22 cellular contexts compared by ENCODE assay signal in genomic region chr10:126914561-126914960, GRCh38. TPM values are rescaled to one million over a fixed set of nuclear protein-coding genes. Genes with fewer than 3 reads are reported as not detected.
DNase-seq lines count a peak whose midpoint lies in the region; ATAC-seq, FAIRE-seq and TF ChIP-seq lines count a peak whose summit lies in the region.
"Had no signal": no experiment of that assay in that cellular context is flagged by ENCODE, and none has a peak within 500 bp of the region (broad histone marks: within the 10 kb centered on the region; RNA-seq: fewer than 3 reads in every experiment).

No MANE protein-coding gene starts in this region.

- H2AFZ ChIP-seq in HepG2 (ENCODE audit: low read length) (no peak overlapping the region), HCT116 (ENCODE audit: low read depth, low read length, poor library complexity, severe bottlenecking) (no peak overlapping the region)

- CTCF ChIA-PET in HepG2 (lab: Yijun Ruan, JAX; ENCODE audit: low intra/inter-chr PET ratio, low total read pairs) (no interaction called here), HCT116 (lab: Charles Lee) (no interaction called here)

- 100% methylated on average over 1 of the region's 1 CpG for WGBS in HepG2 (ENCODE audit: low lambda C conversion rate)
- 100% methylated on average over 1 of the region's 1 CpG for WGBS in right lobe of liver (ENCODE audit: insufficient coverage, low coverage, low lambda C conversion rate, missing lambda C conversion rate)

- BruUV-seq in HepG2 (replicated peaks; lab: Mats Ljungman, UMichigan) (no TSS peak), HCT116 (replicated peaks; lab: Mats Ljungman, UMichigan) (no TSS peak)

- no peak for ATAC-seq in HepG2
- ATAC-seq in right lobe of liver, result no peak
- ATAC-seq in HCT116, result no peak
- no peak for ATAC-seq in HG02763 (IDR thresholded peaks at IDR 0.05; ENCODE audit: unreplicated experiment)
- ATAC-seq: A549 had no signal

- no peaks in the 10 kb centered on the region for H3K27me3 ChIP-seq in HepG2 (ENCODE audit: control insufficient read depth in 1 of 2, insufficient read depth in 2 of 2, low read length in 2 of 2)
- no peaks in the 10 kb centered on the region for H3K27me3 ChIP-seq in right lobe of liver
- no peaks in the 10 kb centered on the region for H3K27me3 ChIP-seq in HCT116 (ENCODE audit: insufficient read depth, low read length)
- no peaks in the 10 kb centered on the region for H3K27me3 ChIP-seq in brain microvascular endothelial cell (replicated peaks)

- H3K9me2 ChIP-seq in HCT116 (ENCODE audit: insufficient read depth), result no peaks in the 10 kb centered on the region

- H3K9ac ChIP-seq in HepG2 (ENCODE audit: insufficient read depth, low read depth, low read length), result no peak overlapping the region
- no peak overlapping the region for H3K9ac ChIP-seq in HCT116 (ENCODE audit: low read length)

- in situ Hi-C loops in HepG2 (cut with HindIII; ENCODE audit: extremely low pct_ligation_motif_present, low pct_unique_long_range_greater_than_20kb), result no loop called here
- in situ Hi-C loops in brain microvascular endothelial cell (cut with HindIII; ENCODE audit: low pct_ligation_motif_present, low sequenced_read_pairs), result no loop called here

- POLR2A ChIA-PET in HepG2 (lab: Yijun Ruan, JAX), result no interaction called here
- POLR2A ChIA-PET in HCT116 (lab: Charles Lee), result no interaction called here

- H3K9me3 ChIP-seq in HepG2 (ENCODE audit: low read length) (no peaks in the 10 kb centered on the region), right lobe of liver (no peaks in the 10 kb centered on the region), HCT116 (ENCODE audit: control insufficient read depth in 1 of 2, insufficient read depth in 1 of 2, low read depth in 1 of 2, low read length in 2 of 2) (peaks cover 0 to 5% of the 10 kb centered on the region in 2 experiments; a peak in 1 of 4 replicates)
- H3K9me3 ChIP-seq: A549 had no signal

- intact Hi-C loops in HepG2 (cut with micrococcal nuclease; ENCODE audit: unreplicated experiment), result no loop called here
- intact Hi-C loops in right lobe of liver (cut with DNase I), result no loop called here
- intact Hi-C loops in HCT116 (cut with micrococcal nuclease), result no loop called here

- no peak for DNase-seq in HepG2 (ENCODE audit: low spot score)
- no peak for DNase-seq in right lobe of liver
- no peak for DNase-seq in HCT116 (ENCODE audit: low read depth, low spot score)
- no peak for DNase-seq in brain microvascular endothelial cell
- no peak for DNase-seq in nucleus accumbens (lab: John Stamatoyannopoulos, UW)
- no peak for DNase-seq in NCI-H1694 (lab: John Stamatoyannopoulos, UW)
- DNase-seq: 8988T; ACHN; C1 segment of cervical spinal cord; Calu3; CD4-positive, alpha-beta memory T cell; COR-L47; DMS53; DMS79 treated with DMSO at 0.1 percent for 48 hours; GF-D8; GOT3; HCEC 1CT had no signal

- no peak for FAIRE-seq in HepG2 (lab: Jason Lieb, UNC)
- FAIRE-seq: A549, GM12891, GM18507, H54 had no signal

- RAD21 ChIA-PET in HCT116 (lab: Charles Lee; ENCODE audit: low non-redundant PET in 1 of 2, low total read pairs in 2 of 2, uncharacterized antibody in 2 of 2, unreplicated experiment in 2 of 2), result no interaction called here

- H3K27ac ChIP-seq in HepG2 (ENCODE audit: extremely low read length, insufficient read depth, low read length) (no peak overlapping the region), right lobe of liver (no peak overlapping the region), HCT116 (ENCODE audit: low read depth, low read length) (no peak overlapping the region), brain microvascular endothelial cell (no peak overlapping the region)
- H3K27ac ChIP-seq: A549 had no signal

- no peak for TF ChIP-seq RAD21 in HepG2 (CRISPR knock-in tag; IDR thresholded peaks at IDR 0.05)
- TF ChIP-seq RAD21 in HCT116 (IDR thresholded peaks at IDR 0.05; ENCODE audit: low read depth), result no peak

- H3K4me1 ChIP-seq in HepG2 (ENCODE audit: insufficient read depth, low read length), result peaks cover 15% of the 10 kb centered on the region
- H3K4me1 ChIP-seq in right lobe of liver, result peaks cover 0 to 24% (median 6%) of the 10 kb centered on the region in 4 donors
- H3K4me1 ChIP-seq in HCT116 (ENCODE audit: control insufficient read depth in 1 of 2, insufficient read depth in 2 of 2, low read length in 2 of 2), result no peaks in the 10 kb centered on the region
- H3K4me1 ChIP-seq: A549 had no signal

- no peaks in the 10 kb centered on the region for H3K36me3 ChIP-seq in HepG2 (replicated peaks in 1 of 2; ENCODE audit: control insufficient read depth in 1 of 2, insufficient read depth in 2 of 2, low read length in 2 of 2)
- H3K36me3 ChIP-seq in right lobe of liver, result no peaks in the 10 kb centered on the region
- no peaks in the 10 kb centered on the region for H3K36me3 ChIP-seq in HCT116 (ENCODE audit: control insufficient read depth in 1 of 2, insufficient read depth in 2 of 2, low read length in 2 of 2)
- H3K36me3 ChIP-seq in brain microvascular endothelial cell (replicated peaks), result no peaks in the 10 kb centered on the region

- TF ChIP-seq POLR2A in HepG2 (IDR thresholded peaks at IDR 0.05; ENCODE audit: insufficient read depth in 1 of 2, low read depth in 2 of 2, low read length in 2 of 2) (no peak), right lobe of liver (IDR thresholded peaks at IDR 0.05) (no peak), HCT116 (IDR thresholded peaks at IDR 0.05; ENCODE audit: borderline replicate concordance, extremely low read depth, insufficient read depth, insufficient read length) (no peak)

- H3K4me2 ChIP-seq in HepG2 (ENCODE audit: low read depth, low read length), result no peak overlapping the region
- no peak overlapping the region for H3K4me2 ChIP-seq in HCT116 (ENCODE audit: low read length)
- H3K4me2 ChIP-seq: A549 had no signal

- H4K20me1 ChIP-seq in HepG2 (ENCODE audit: insufficient read depth, low read length) (peaks cover 4% of the 10 kb centered on the region; the same call in 1 of the 2 replicates), HCT116 (ENCODE audit: insufficient read depth) (no peaks in the 10 kb centered on the region)

- TF ChIP-seq EP300 in HepG2 (IDR thresholded peaks at IDR 0.05; ENCODE audit: low read depth in 2 of 2, low read length in 2 of 2), result no peak
- TF ChIP-seq EP300 in HepG2 (CRISPR knock-in tag; IDR thresholded peaks at IDR 0.05; ENCODE audit: borderline replicate concordance), result no peak

- no peak for TF ChIP-seq CTCF in HepG2 (CRISPR knock-in tag; IDR thresholded peaks at IDR 0.05)
- no peak for TF ChIP-seq CTCF in right lobe of liver (IDR thresholded peaks at IDR 0.05)
- no peak for TF ChIP-seq CTCF in HCT116 (IDR thresholded peaks at IDR 0.05 in 2 of 3, conservative IDR thresholded peaks at IDR 0.05 in 1 of 3; ENCODE audit: borderline replicate concordance in 1 of 3, insufficient read depth in 1 of 3, low read depth in 2 of 3, low read length in 2 of 3)
- peak; percentile 5 for TF ChIP-seq CTCF in brain microvascular endothelial cell (IDR thresholded peaks at IDR 0.05; ENCODE audit: low read depth, low read length, missing control alignments)

- H3K4me3 ChIP-seq in HepG2 (replicated peaks in 1 of 3; ENCODE audit: insufficient read depth in 1 of 3, low read depth in 2 of 3, low read length in 3 of 3), result no peak overlapping the region
- no peak overlapping the region for H3K4me3 ChIP-seq in right lobe of liver
- H3K4me3 ChIP-seq in HCT116 (replicated peaks in 1 of 2; ENCODE audit: low read depth in 1 of 2, low read length in 2 of 2), result no peak overlapping the region
- H3K4me3 ChIP-seq in brain microvascular endothelial cell (ENCODE audit: low read depth, low read length), result no peak overlapping the region
- H3K4me3 ChIP-seq: A549 had no signal

- peaks cover 76% of the 10 kb centered on the region for H3K79me2 ChIP-seq in HepG2 (ENCODE audit: insufficient read depth, low read length)
- peaks cover 95% of the 10 kb centered on the region for H3K79me2 ChIP-seq in HCT116 (ENCODE audit: insufficient read depth, low read length)

TF ChIP-seq in HepG2, 621 proteins besides CTCF, POLR2A, EP300 and RAD21 (continues in another document):
- TF ChIP-seq RBAK (CRISPR knock-in tag; IDR thresholded peaks at IDR 0.05), result peak; percentile 96
- TF ChIP-seq ZNF12 (CRISPR knock-in tag; IDR thresholded peaks at IDR 0.05), result peak; percentile 95
- no peak for TF ChIP-seq PHF21A (CRISPR knock-in tag; IDR thresholded peaks at IDR 0.05)
- TF ChIP-seq HMG20B (CRISPR knock-in tag; conservative IDR thresholded peaks at IDR 0.05), result no peak
- no peak for TF ChIP-seq HNRNPH1 (optimal IDR thresholded peaks at IDR 0.05; ENCODE audit: low read depth, low read length)

TF ChIP-seq in HCT116, 20 proteins besides CTCF, POLR2A, EP300 and RAD21:
- TF ChIP-seq CBX3 (IDR thresholded peaks at IDR 0.05; ENCODE audit: low read depth) (0 out of 2 replicates have a peak, but pooled peaks have one; percentile 13), SP1 (IDR thresholded peaks at IDR 0.05; ENCODE audit: low read depth) (no peak), SIN3A (IDR thresholded peaks at IDR 0.05; ENCODE audit: low read depth) (no peak), EGR1 (IDR thresholded peaks at IDR 0.05; ENCODE audit: low read depth) (no peak)

RNA-seq across cellular contexts. Expression of gene DOCK1, which starts 9.3 kb away (rescaled TPM):
- total RNA-seq in HepG2 (2016; rRNA removed; fragmentation: Illumina TruSeq; extraction: Trizol) (25.5 and 29.1 TPM in 2 replicates), right lobe of liver (10 to 100 TPM; 13.8 to 17.8 (median 14.6) TPM), HCT116 (2021; ENCODE audit: unreplicated experiment) (46.5 TPM)
- 22.3 and 25.5 TPM in 2 replicates for total RNA-seq in HepG2 (2016; cell fraction: cytosol; rRNA removed; fragmentation: Illumina TruSeq; extraction: Trizol; ENCODE audit: low read depth)
- total RNA-seq in HepG2 (2016; cell fraction: insoluble cytoplasmic fraction; rRNA removed; fragmentation: Illumina TruSeq; extraction: Trizol), result 23.0 and 25.1 TPM in 2 replicates
- total RNA-seq in HepG2 (2016; cell fraction: membrane; rRNA removed; fragmentation: Illumina TruSeq; extraction: Trizol), result 17.4 TPM in 2 replicates
- total RNA-seq in HepG2 (2016; cell fraction: nucleus; rRNA removed; fragmentation: Illumina TruSeq; extraction: Trizol), result 46.0 and 55.5 TPM in 2 replicates
- polyA plus RNA-seq in HepG2 (2011; rRNA removed), result 8.1 and 8.3 TPM in 2 replicates
- polyA plus RNA-seq in HepG2 (2011; cell fraction: cytosol; rRNA removed), result 6.6 and 8.0 TPM in 2 replicates
- polyA plus RNA-seq in HepG2 (2011; cell fraction: nucleus; rRNA removed), result 10.1 and 12.3 TPM in 2 replicates
- polyA plus RNA-seq in HepG2 (2012), result 11.9 and 14.3 TPM in 2 replicates
- polyA plus RNA-seq in HepG2 (2016; cell fraction: cytosol; fragmentation: Illumina TruSeq; extraction: Trizol; ENCODE audit: low read depth), result 0.50 and 0.71 TPM in 2 replicates
- 13.8 and 18.7 TPM in 2 replicates for polyA plus RNA-seq in HepG2 (2016; cell fraction: insoluble cytoplasmic fraction; fragmentation: Illumina TruSeq; extraction: Trizol; ENCODE audit: low read depth)
- polyA plus RNA-seq in HepG2 (2016; cell fraction: membrane; fragmentation: Illumina TruSeq; extraction: Trizol; ENCODE audit: low read depth), result 2.1 and 3.7 TPM in 2 replicates
- polyA plus RNA-seq in HepG2 (2016; cell fraction: nucleus; fragmentation: Illumina TruSeq; extraction: Trizol; ENCODE audit: insufficient read depth, low read depth), result 15.6 and 18.3 TPM in 2 replicates
- 18.0 and 25.9 TPM in 2 replicates for polyA minus RNA-seq in HepG2 (2011; rRNA and poly(A)+ RNA removed; ENCODE audit: low replicate concordance)
- 10.6 and 15.4 TPM in 2 replicates for polyA minus RNA-seq in HepG2 (2011; cell fraction: cytosol; rRNA and poly(A)+ RNA removed)
- 47.3 and 50.0 TPM in 2 replicates for polyA minus RNA-seq in HepG2 (2011; cell fraction: nucleus; rRNA and poly(A)+ RNA removed)
- polyA plus RNA-seq in HCT116 (2012), result 18.2 and 23.4 TPM in 2 replicates
- polyA plus RNA-seq: CD4-positive, alpha-beta memory T cell had no signal
